28 cellular contexts compared by ENCODE assay signal in the genomic region with DNA sequence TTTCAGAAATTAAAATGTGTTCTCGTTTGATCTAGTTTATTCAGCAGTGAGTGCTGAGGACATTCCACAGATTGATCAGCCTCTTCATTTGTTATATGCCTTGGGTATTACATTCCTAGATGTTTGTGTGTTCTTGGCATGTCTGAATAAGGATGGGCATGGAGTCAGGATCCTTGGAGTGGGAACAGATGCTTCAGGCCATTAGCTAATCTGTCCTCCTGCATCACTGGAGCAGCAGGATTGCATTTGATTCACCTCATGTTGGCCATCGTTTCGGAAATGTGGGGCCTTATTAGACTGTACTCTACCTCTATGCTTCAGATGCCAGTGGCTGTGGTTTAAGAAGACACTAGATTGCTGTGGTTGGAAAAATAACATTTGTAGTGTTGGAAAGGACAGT.
A peak's percentile ranks its signal among the peaks of the same experiment; 100 is the strongest.
DNase-seq lines count a peak whose midpoint lies in the region; ATAC-seq and TF ChIP-seq lines count a peak whose summit lies in the region.
"Had no signal": no experiment of that assay in that cellular context is flagged by ENCODE, and none has a peak within 500 bp of the region (broad histone marks: within the 10 kb centered on the region; RNA-seq: fewer than 3 reads in every experiment).

No MANE protein-coding gene starts in this region.

- DNase-seq in AG20443 (ENCODE audit: low spot score) (peak; percentile 17), NCI-H446 (lab: John Stamatoyannopoulos, UW) (peak; percentile 95 to 96), esophagus muscularis mucosa (ENCODE audit: extremely low spot score) (no peak), pons (ENCODE audit: low spot score) (peak; percentile 10), NCI-H2171 treated with DMSO at 0.1 percent for 48 hours (lab: John Stamatoyannopoulos, UW) (no peak)
- no peak for DNase-seq in effector CD8-positive, alpha-beta T cell (lab: John Stamatoyannopoulos, UW)
- DNase-seq: activated CD4-positive, alpha-beta T cell treated with anti-CD3 and anti-CD28 coated beads, Interleukin-2, amount 50 U/mL, for 1 hour; activated naive CD4-positive, alpha-beta T cell treated with anti-CD3 and anti-CD28 coated beads, Interleukin-2, amount 10 ng/mL, durations not matched to agents 7 days and 5 days; BE2C; CD8-positive, alpha-beta memory T cell; DMS53; GF-D8; KG1; MM.1S; naive thymus-derived CD4-positive, alpha-beta T cell; NCI-H1417; NCI-H510A treated with DMSO at 0.1 percent for 48 hours; psoas muscle; SHP77 treated with DMSO at 0.1 percent for 48 hours; stimulated activated naive CD4-positive, alpha-beta T cell treated with Interleukin-2 at 50 U/mL for 16 hours; testis had no signal

- intact Hi-C loops in esophagus muscularis mucosa (cut with DNase I), result no loop called here

- H3K4me3 ChIP-seq in esophagus muscularis mucosa, result peak overlapping the region in 1 of 4 donors; percentile 9
- H3K4me3 ChIP-seq: A549, breast epithelium, psoas muscle, testis had no signal

- no peak for TF ChIP-seq POLR2A in esophagus muscularis mucosa (IDR thresholded peaks at IDR 0.05; ENCODE audit: low read depth)

- TF ChIP-seq EP300 in esophagus muscularis mucosa (IDR thresholded peaks at IDR 0.05), result no peak

- peak overlapping the region in 3 of 4 donors; percentile 11 to 62 (median 38) for H3K27ac ChIP-seq in esophagus muscularis mucosa (replicated peaks in 1 of 4)
- H3K27ac ChIP-seq: A549, psoas muscle, testis had no signal

- H3K36me3 ChIP-seq in esophagus muscularis mucosa, result no peaks in the 10 kb centered on the region
- H3K36me3 ChIP-seq: BE2C, breast epithelium had no signal

- no peaks in the 10 kb centered on the region for H3K27me3 ChIP-seq in esophagus muscularis mucosa
- H3K27me3 ChIP-seq: BE2C, breast epithelium, testis had no signal

- ATAC-seq in HG03135 (IDR thresholded peaks at IDR 0.05; ENCODE audit: unreplicated experiment) (no peak), HG03571 (IDR thresholded peaks at IDR 0.05; ENCODE audit: unreplicated experiment) (no peak)
- ATAC-seq: A549; HCT116; left lobe of liver; naive thymus-derived CD4-positive, alpha-beta T cell; Panc1; psoas muscle had no signal

- TF ChIP-seq CTCF in esophagus muscularis mucosa (IDR thresholded peaks at IDR 0.05), result no peak

- no peaks in the 10 kb centered on the region for H3K9me3 ChIP-seq in esophagus muscularis mucosa
- H3K9me3 ChIP-seq: A549, BE2C, breast epithelium, psoas muscle, testis had no signal

- WGBS in esophagus muscularis mucosa, result 57% methylated on average over 3 of the region's 3 CpGs

- peaks cover 0 to 17% (median 9%) of the 10 kb centered on the region in 4 donors for H3K4me1 ChIP-seq in esophagus muscularis mucosa
- H3K4me1 ChIP-seq: BE2C, breast epithelium, psoas muscle, testis had no signal

Comparison
In these comparisons a context has a peak if more than half of its experiments do, and no peak if none do; other contexts are left out.
1. DNase-seq: peak in AG20443 (single experiment), NCI-H446 (2 of 2) and pons (single experiment); none in esophagus muscularis mucosa (single experiment), NCI-H2171 treated with DMSO at 0.1 percent for 48 hours (single experiment) and effector CD8-positive, alpha-beta T cell (single experiment).